ENCODE assay signal across 17 cellular contexts in the genomic region with DNA sequence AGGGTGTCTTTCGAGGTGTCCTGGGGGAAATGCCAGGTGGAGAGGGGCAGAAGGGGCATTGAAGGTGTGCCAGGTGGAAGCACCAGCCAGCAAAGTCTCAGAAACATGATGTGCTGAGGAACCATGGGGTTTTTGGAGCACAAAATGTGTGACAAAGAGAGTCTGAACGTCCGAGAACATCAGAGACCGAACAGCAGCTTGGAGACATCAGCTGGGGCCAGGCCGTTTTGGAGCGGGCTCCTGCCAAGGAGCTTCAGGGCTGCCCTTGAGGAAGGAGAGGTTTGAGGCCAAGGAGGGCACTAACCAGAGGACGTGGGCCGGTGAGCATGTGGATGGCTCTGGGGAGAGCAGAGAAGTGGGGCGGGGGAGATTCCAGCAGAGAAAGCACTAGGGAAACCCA.
"Had no signal": no experiment of that assay in that cellular context is flagged by ENCODE, and none has a peak within 500 bp of the region (broad histone marks: within the 10 kb centered on the region; RNA-seq: fewer than 3 reads in every experiment).

No MANE protein-coding gene starts in this region.

- H3K36me3 ChIP-seq: right atrium auricular region, upper lobe of left lung had no signal

- H3K27me3 ChIP-seq: right atrium auricular region, upper lobe of left lung had no signal

- H3K9me3 ChIP-seq: right atrium auricular region, SK-N-SH had no signal

- H3K4me3 ChIP-seq: dorsolateral prefrontal cortex, mucosa of descending colon, right atrium auricular region, skin epidermis, upper lobe of left lung had no signal

- DNase-seq: activated CD4-positive, alpha-beta T cell treated with anti-CD3 and anti-CD28 coated beads, Interleukin-2, amount 10 ng/mL, durations not matched to agents 24 days and 14 days; activated CD4-positive, CD25-positive, alpha-beta regulatory T cell; activated CD8-positive, alpha-beta memory T cell treated with anti-CD3 and anti-CD28 coated beads for 24 hours; dorsolateral prefrontal cortex; endodermal cell; mammary epithelial cell; mucosa of descending colon; naive thymus-derived CD8-positive, alpha-beta T cell; nucleus accumbens; SK-N-SH; stimulated activated CD4-positive, alpha-beta T cell treated with anti-CD3 and anti-CD28 coated beads, Interleukin-15, amount 100 ng/mL, for 24 hours; stimulated activated CD4-positive, alpha-beta T cell treated with anti-CD3 and anti-CD28 coated beads, Interleukin-4, amount 100 ng/mL, for 1 hour; stimulated activated naive B cell treated with anti-CD40 and anti-IgM and Interleukin-4, amounts not matched to agents 10 μg/mL and 1 μg/mL and 100 μg/mL, for 72 hours; T-helper 2 cell had no signal

- H3K4me2 ChIP-seq: SK-N-SH had no signal

- H3K9ac ChIP-seq: SK-N-SH had no signal

- H3K27ac ChIP-seq: dorsolateral prefrontal cortex, right atrium auricular region, skin epidermis had no signal
